Comparison of ENCODE assay signal across 8 cellular contexts in the genomic region with DNA sequence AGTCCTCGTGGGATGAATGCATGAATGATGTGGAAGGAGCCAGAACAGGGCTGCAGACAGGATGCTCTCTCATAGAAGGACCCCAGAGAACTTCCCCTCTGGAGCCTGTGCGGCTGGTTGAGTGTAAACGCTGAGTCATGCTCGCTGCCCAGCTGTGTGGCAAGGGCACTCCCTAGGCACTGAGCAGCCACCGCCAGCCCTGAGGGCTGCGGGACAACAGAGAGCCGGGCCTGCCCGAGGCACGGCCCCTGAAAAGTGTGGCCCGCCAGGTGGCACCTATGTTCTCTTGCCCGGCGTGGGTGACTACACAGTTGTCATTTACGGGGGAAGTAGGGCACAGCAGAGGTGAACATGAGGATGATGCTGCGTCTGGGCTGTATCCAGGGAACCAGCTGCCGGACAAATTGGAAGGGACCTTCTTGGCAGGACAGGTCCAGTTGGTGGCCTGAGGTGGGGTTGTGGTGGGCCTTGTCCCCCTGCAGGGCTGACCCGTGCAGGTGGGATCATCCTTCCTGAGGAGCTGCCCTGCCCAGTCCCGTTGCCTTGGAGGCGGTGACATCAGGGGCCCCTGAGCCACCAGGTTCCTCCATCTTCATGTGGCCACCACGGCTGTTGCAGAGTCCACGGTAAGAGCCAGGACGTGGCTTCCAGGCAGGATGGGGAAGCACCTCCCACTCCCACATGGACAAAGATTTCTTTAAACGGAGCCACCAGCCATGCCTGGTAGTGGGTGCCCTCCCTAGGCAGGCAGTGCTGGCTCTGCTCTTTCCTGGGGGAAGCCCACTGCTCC.
DNase-seq lines count a peak whose midpoint lies in the region; ATAC-seq and TF ChIP-seq lines count a peak whose summit lies in the region.

No MANE protein-coding gene starts in this region.

- no peaks in the 10 kb centered on the region for H3K9me3 ChIP-seq in CD4-positive, CD25-positive, alpha-beta regulatory T cell (ENCODE audit: control insufficient read depth in 2 of 2, low read length in 2 of 2)
- no peaks in the 10 kb centered on the region for H3K9me3 ChIP-seq in ovary
- H3K9me3 ChIP-seq in colonic mucosa = no peaks in the 10 kb centered on the region

- H3K36me3 ChIP-seq in CD4-positive, CD25-positive, alpha-beta regulatory T cell (ENCODE audit: control insufficient read depth, insufficient read depth, low read length) = no peaks in the 10 kb centered on the region
- H3K36me3 ChIP-seq in mesendoderm (ENCODE audit: control insufficient read depth, insufficient read depth, low read length) (no peaks in the 10 kb centered on the region), ovary (no peaks in the 10 kb centered on the region), colonic mucosa (no peaks in the 10 kb centered on the region)

- H3K27me3 ChIP-seq in CD4-positive, CD25-positive, alpha-beta regulatory T cell (ENCODE audit: control insufficient read depth, insufficient read depth, low read length) = no peaks in the 10 kb centered on the region
- H3K27me3 ChIP-seq in mesendoderm (ENCODE audit: insufficient read depth, low read length, poor library complexity) (no peaks in the 10 kb centered on the region), ovary (no peaks in the 10 kb centered on the region), colonic mucosa (peaks cover 12% of the 10 kb centered on the region)

- H2BK5ac ChIP-seq in mesendoderm (ENCODE audit: low read length) = no peak overlapping the region

- no peak for TF ChIP-seq POLR2A in ovary (IDR thresholded peaks at IDR 0.05)

- no peak overlapping the region for H3K27ac ChIP-seq in CD4-positive, CD25-positive, alpha-beta regulatory T cell (ENCODE audit: insufficient read depth, low read length, poor library complexity, severe bottlenecking)
- H3K27ac ChIP-seq in mesendoderm (ENCODE audit: low read depth, low read length) (no peak overlapping the region), ovary (no peak overlapping the region), colonic mucosa (no peak overlapping the region)

- H2BK15ac ChIP-seq in mesendoderm (replicated peaks; ENCODE audit: low read depth) = no peak overlapping the region

- DNase-seq in CD4-positive, CD25-positive, alpha-beta regulatory T cell = peak in 1 of 3 donors; percentile 71
- peak; percentile 32 for DNase-seq in Jurkat, Clone E6-1 (ENCODE audit: low read depth, low spot score)
- peak; percentile 57 for DNase-seq in activated CD8-positive, alpha-beta T cell treated with anti-CD3 and anti-CD28 coated beads for 36 hours
- DNase-seq in middle frontal gyrus (ENCODE audit: extremely low spot score, low spot score) (peak; percentile 37), mesendoderm (no peak), ovary (no peak), colonic mucosa (no peak)
- DNase-seq in activated CD4-positive, alpha-beta T cell treated with anti-CD3 and anti-CD28 coated beads for 4 hours = no peak

- TF ChIP-seq EP300 in ovary (IDR thresholded peaks at IDR 0.05) = no peak

- H3K18ac ChIP-seq in mesendoderm (ENCODE audit: low read length) = no peak overlapping the region

- no peaks in the 10 kb centered on the region for H3K79me2 ChIP-seq in mesendoderm (ENCODE audit: control insufficient read depth, insufficient read depth, low read length)

- H3K9ac ChIP-seq in mesendoderm (ENCODE audit: low read length) (no peak overlapping the region), colonic mucosa (ENCODE audit: low read depth in 2 of 2, low read length in 2 of 2) (no peak overlapping the region)

- TF ChIP-seq CTCF in activated CD8-positive, alpha-beta T cell treated with anti-CD3 and anti-CD28 coated beads for 36 hours (IDR thresholded peaks at IDR 0.05) = no peak
- TF ChIP-seq CTCF in ovary (IDR thresholded peaks at IDR 0.05) (no peak), colonic mucosa (IDR thresholded peaks at IDR 0.05) (no peak)

- H2AK5ac ChIP-seq in mesendoderm (ENCODE audit: low read length) = no peak overlapping the region

- H4K5ac ChIP-seq in mesendoderm (ENCODE audit: low read length) = no peak overlapping the region

- ATAC-seq in CD4-positive, CD25-positive, alpha-beta regulatory T cell (ENCODE audit: low read depth in 2 of 2) = peak; percentile 43 to 61
- ATAC-seq in activated CD8-positive, alpha-beta T cell treated with anti-CD3 and anti-CD28 coated beads for 36 hours = peak; percentile 63

- peak overlapping the region in 1 of 3 donors; percentile 66 for H3K27ac Mint-ChIP-seq in CD4-positive, CD25-positive, alpha-beta regulatory T cell
- no peak overlapping the region for H3K27ac Mint-ChIP-seq in activated CD8-positive, alpha-beta T cell treated with anti-CD3 and anti-CD28 coated beads for 36 hours

- peak overlapping the region in 2 of 4 donors; percentile 36 to 53 for H3K4me3 Mint-ChIP-seq in CD4-positive, CD25-positive, alpha-beta regulatory T cell
- no peak overlapping the region for H3K4me3 Mint-ChIP-seq in activated CD8-positive, alpha-beta T cell treated with anti-CD3 and anti-CD28 coated beads for 36 hours

- POLR2A ChIA-PET in activated CD8-positive, alpha-beta T cell treated with anti-CD3 and anti-CD28 coated beads for 36 hours (lab: Charles Lee) = no interaction called here

- H3K4me3 ChIP-seq in CD4-positive, CD25-positive, alpha-beta regulatory T cell (ENCODE audit: low read depth, low read length) = no peak overlapping the region
- no peak overlapping the region for H3K4me3 ChIP-seq in Jurkat, Clone E6-1 (ENCODE audit: low read length)
- H3K4me3 ChIP-seq in mesendoderm (ENCODE audit: low read length) (no peak overlapping the region), ovary (no peak overlapping the region), colonic mucosa (no peak overlapping the region)

- CTCF ChIA-PET in activated CD8-positive, alpha-beta T cell treated with anti-CD3 and anti-CD28 coated beads for 36 hours (lab: Charles Lee) = no interaction called here

- WGBS in mesendoderm (ENCODE audit: extremely low coverage, insufficient coverage, low lambda C conversion rate) = no CpG with 5 or more reads among the region's 22 CpGs
- 78 to 83% (median 78%) methylated on average over 19 to 22 of the region's 22 CpGs for whole genome bisulfite sequencing in ovary, 3 donors

- no peak overlapping the region for H4K8ac ChIP-seq in mesendoderm (ENCODE audit: low read depth, low read length)

- H3K9me3 Mint-ChIP-seq in CD4-positive, CD25-positive, alpha-beta regulatory T cell = peaks cover 0 to 1% (median 0%) of the 10 kb centered on the region in 7 donors
- H3K9me3 Mint-ChIP-seq in activated CD8-positive, alpha-beta T cell treated with anti-CD3 and anti-CD28 coated beads for 36 hours = no peaks in the 10 kb centered on the region

- peaks cover 9% of the 10 kb centered on the region for H3K4me1 ChIP-seq in CD4-positive, CD25-positive, alpha-beta regulatory T cell (ENCODE audit: control insufficient read depth, insufficient read depth, low read length, poor library complexity, severe bottlenecking)
- peaks cover 3% of the 10 kb centered on the region for H3K4me1 ChIP-seq in mesendoderm (ENCODE audit: control insufficient read depth, low read depth, low read length)
- H3K4me1 ChIP-seq in ovary (ENCODE audit: insufficient read depth) = peaks cover 9% of the 10 kb centered on the region
- peaks cover 5% of the 10 kb centered on the region for H3K4me1 ChIP-seq in colonic mucosa

- H2BK120ac ChIP-seq in mesendoderm (ENCODE audit: low read depth, low read length) = no peak overlapping the region

- H3K4me2 ChIP-seq in mesendoderm (ENCODE audit: low read length) = no peak overlapping the region

- peaks cover 0 to 60% (median 17%) of the 10 kb centered on the region in 4 donors for H3K4me1 Mint-ChIP-seq in CD4-positive, CD25-positive, alpha-beta regulatory T cell
- peaks cover 63% of the 10 kb centered on the region for H3K4me1 Mint-ChIP-seq in activated CD8-positive, alpha-beta T cell treated with anti-CD3 and anti-CD28 coated beads for 36 hours (ENCODE audit: low read depth)

- H3K4ac ChIP-seq in mesendoderm (ENCODE audit: low read depth, low read length) = no peak overlapping the region

- intact Hi-C loops in activated CD8-positive, alpha-beta T cell treated with anti-CD3 and anti-CD28 coated beads for 36 hours (cut with micrococcal nuclease) = no loop called here
- intact Hi-C loops in ovary (cut with DNase I) = no loop called here
- intact Hi-C loops in colonic mucosa (cut with DNase I) = no loop called here

- peaks cover 33% of the 10 kb centered on the region for H3K27me3 Mint-ChIP-seq in CD4-positive, CD25-positive, alpha-beta regulatory T cell
- H3K27me3 Mint-ChIP-seq in activated CD8-positive, alpha-beta T cell treated with anti-CD3 and anti-CD28 coated beads for 36 hours = peaks cover 10% of the 10 kb centered on the region

- no peak overlapping the region for H3K23ac ChIP-seq in mesendoderm (ENCODE audit: low read length)

- H3K79me1 ChIP-seq in mesendoderm (ENCODE audit: low read length) = no peaks in the 10 kb centered on the region

- H3K36me3 Mint-ChIP-seq in CD4-positive, CD25-positive, alpha-beta regulatory T cell = no peaks in the 10 kb centered on the region
- no peaks in the 10 kb centered on the region for H3K36me3 Mint-ChIP-seq in activated CD8-positive, alpha-beta T cell treated with anti-CD3 and anti-CD28 coated beads for 36 hours (ENCODE audit: low read depth)

- no peak overlapping the region for H3K56ac ChIP-seq in mesendoderm (ENCODE audit: low read length)

Comparison
In these comparisons a context has a peak if more than half of its experiments do, and no peak if none do; other contexts are left out.
1. DNase-seq: peak in Jurkat, Clone E6-1 (single experiment), activated CD8-positive, alpha-beta T cell treated with anti-CD3 and anti-CD28 coated beads for 36 hours (single experiment) and middle frontal gyrus (single experiment); none in mesendoderm (single experiment), ovary (0 of 5), activated CD4-positive, alpha-beta T cell treated with anti-CD3 and anti-CD28 coated beads for 4 hours (0 of 2) and colonic mucosa (single experiment).